16 cellular contexts compared by ENCODE assay signal in the genomic region with DNA sequence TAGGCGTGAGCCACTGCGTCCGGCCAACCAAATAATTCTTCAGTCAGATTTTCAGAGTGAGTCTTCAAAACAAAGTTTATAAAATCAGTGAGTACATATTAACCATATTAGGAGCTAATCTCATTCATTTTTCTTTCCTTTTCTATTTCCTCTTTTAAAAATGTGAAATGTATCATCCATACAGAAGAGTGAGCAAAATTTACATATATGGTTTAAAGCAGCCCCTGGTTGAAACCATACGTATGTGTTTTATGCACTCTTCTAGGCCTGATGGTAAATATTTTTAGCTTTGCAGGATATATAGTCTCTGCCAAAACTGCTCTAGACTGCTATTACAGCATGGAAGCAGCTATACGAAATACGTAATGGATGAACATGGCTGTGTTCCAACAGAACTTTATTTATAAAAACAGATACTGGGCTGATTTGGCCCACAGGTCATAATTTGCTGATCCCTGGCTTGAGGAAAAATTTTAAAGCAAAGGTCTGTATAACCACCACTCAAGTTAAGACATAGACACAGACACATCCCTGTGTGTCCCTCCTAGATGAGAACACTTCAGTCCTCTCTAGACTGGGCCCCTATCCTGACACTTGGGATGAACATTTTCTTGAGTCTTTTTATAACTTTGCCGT. TPM values are rescaled to one million over a fixed set of nuclear protein-coding genes. Genes with fewer than 3 reads are reported as not detected.
A peak's percentile ranks its signal among the peaks of the same experiment; 100 is the strongest.
DNase-seq lines count a peak whose midpoint lies in the region; ATAC-seq and TF ChIP-seq lines count a peak whose summit lies in the region.
"Had no signal": no experiment of that assay in that cellular context is flagged by ENCODE, and none has a peak within 500 bp of the region (broad histone marks: within the 10 kb centered on the region; RNA-seq: fewer than 3 reads in every experiment).

No MANE protein-coding gene starts in this region.

- H2AFZ ChIP-seq in PC-9 (no peak overlapping the region), smooth muscle cell (ENCODE audit: low read depth) (peak overlapping the region; percentile 26)

- H3K27me3 ChIP-seq in PC-9 (ENCODE audit: insufficient read depth, low read depth), result no peaks in the 10 kb centered on the region
- H3K27me3 ChIP-seq in endodermal cell (ENCODE audit: control insufficient read depth, insufficient read depth, low read length, poor library complexity, severe bottlenecking), result no peaks in the 10 kb centered on the region
- H3K27me3 ChIP-seq in smooth muscle cell (ENCODE audit: low read depth), result no peaks in the 10 kb centered on the region
- H3K27me3 ChIP-seq: right lobe of liver, thyroid gland had no signal

- H3K4me2 ChIP-seq in PC-9 (peak overlapping the region; percentile 64), smooth muscle cell (peak overlapping the region; percentile 40)

- TF ChIP-seq CTCF in PC-9 (conservative IDR thresholded peaks at IDR 0.05) (no peak), endodermal cell (conservative IDR thresholded peaks at IDR 0.05) (no peak), smooth muscle cell (IDR thresholded peaks at IDR 0.05; ENCODE audit: borderline replicate concordance, insufficient read depth, poor library complexity, severe bottlenecking) (no peak)

- DNase-seq in DMS 273 (lab: John Stamatoyannopoulos, UW; ENCODE audit: unreplicated experiment), result peak; percentile 38
- DNase-seq in DMS 273 treated with DMSO at 0.1 percent for 48 hours (lab: John Stamatoyannopoulos, UW), result no peak
- DNase-seq in PC-9, result no peak
- no peak for DNase-seq in endodermal cell
- no peak for DNase-seq in smooth muscle cell (lab: John Stamatoyannopoulos, UW; ENCODE audit: unreplicated experiment)
- DNase-seq in NCI-H128 (lab: John Stamatoyannopoulos, UW; ENCODE audit: unreplicated experiment), result no peak
- DNase-seq: activated CD4-positive, alpha-beta memory T cell treated with anti-CD3 and anti-CD28 coated beads for 36 hours; activated T-cell treated with anti-CD3 and anti-CD28 coated beads, Interleukin-2, amount 50 U/mL, for 72 hours; CD4-positive, CD25-positive, alpha-beta regulatory T cell; immature natural killer cell; NCI-H1105 treated with DMSO at 0.1 percent for 48 hours; right lobe of liver; thyroid gland had no signal

- intact Hi-C loops in PC-9 (cut with micrococcal nuclease; ENCODE audit: unreplicated experiment), result loop anchor here (5.0 kb wide), 1 partner anchor 43 kb away; a partner anchor contains a TSS

- no peaks in the 10 kb centered on the region for H3K9me3 Mint-ChIP-seq in endodermal cell
- H3K9me3 Mint-ChIP-seq: activated T-cell treated with anti-CD3 and anti-CD28 coated beads, Interleukin-2, amount 50 U/mL, for 72 hours; CD4-positive, CD25-positive, alpha-beta regulatory T cell; immature natural killer cell had no signal

- CTCF ChIA-PET in PC-9 (lab: Charles Lee), result interaction anchor here (0.7 to 1.3 kb wide), 2 partner anchors 207 to 349 kb away, joined by 5 to 7 read pairs; no protein-coding TSS in a partner anchor

- H3K4me1 ChIP-seq in PC-9 (replicated peaks; ENCODE audit: insufficient read depth) (peaks cover 35% of the 10 kb centered on the region), endodermal cell (ENCODE audit: control insufficient read depth, insufficient read depth, low read length) (peaks cover 5% of the 10 kb centered on the region), smooth muscle cell (ENCODE audit: low read depth) (peaks cover 5% of the 10 kb centered on the region)
- H3K4me1 ChIP-seq: right lobe of liver, thyroid gland had no signal

- H3F3A ChIP-seq in PC-9 (ENCODE audit: insufficient read depth, low read depth) (peaks cover 24% of the 10 kb centered on the region), smooth muscle cell (ENCODE audit: low read depth) (no peaks in the 10 kb centered on the region)

- H3K9ac ChIP-seq in endodermal cell (ENCODE audit: extremely low read depth, low read length, poor library complexity, severe bottlenecking) (no peak overlapping the region), smooth muscle cell (ENCODE audit: low read depth) (peak overlapping the region; percentile 22)

- H3K9me3 ChIP-seq in PC-9 (ENCODE audit: insufficient read depth, low read depth) (no peaks in the 10 kb centered on the region), endodermal cell (ENCODE audit: control insufficient read depth, low read length) (peaks cover 6% of the 10 kb centered on the region), smooth muscle cell (replicated peaks; ENCODE audit: low read depth) (no peaks in the 10 kb centered on the region)
- H3K9me3 ChIP-seq: right lobe of liver, thyroid gland had no signal

- H3K79me2 ChIP-seq in PC-9 (ENCODE audit: low read depth) (no peaks in the 10 kb centered on the region), smooth muscle cell (ENCODE audit: low read depth) (no peaks in the 10 kb centered on the region)

- H3K36me3 ChIP-seq in PC-9 (ENCODE audit: low read depth) (no peaks in the 10 kb centered on the region), endodermal cell (ENCODE audit: control insufficient read depth, insufficient read depth, low read length) (no peaks in the 10 kb centered on the region), smooth muscle cell (ENCODE audit: low read depth) (no peaks in the 10 kb centered on the region)
- H3K36me3 ChIP-seq: right lobe of liver, thyroid gland had no signal

- 95 to 97% methylated on average over 4 to 7 of the region's 7 CpGs for WGBS in endodermal cell (ENCODE audit: insufficient coverage in 1 of 2, insufficient read length in 1 of 2), 2 experiments
- 83% methylated on average over 7 of the region's 7 CpGs for WGBS in smooth muscle cell (ENCODE audit: low lambda C conversion rate)

- H3K27ac Mint-ChIP-seq in endodermal cell, result peak overlapping the region; percentile 42
- H3K27ac Mint-ChIP-seq: activated CD4-positive, alpha-beta memory T cell treated with anti-CD3 and anti-CD28 coated beads for 36 hours; activated T-cell treated with anti-CD3 and anti-CD28 coated beads, Interleukin-2, amount 50 U/mL, for 72 hours; CD4-positive, CD25-positive, alpha-beta regulatory T cell; immature natural killer cell had no signal

- no peaks in the 10 kb centered on the region for H3K36me3 Mint-ChIP-seq in endodermal cell (ENCODE audit: low read depth)
- H3K36me3 Mint-ChIP-seq: activated CD4-positive, alpha-beta memory T cell treated with anti-CD3 and anti-CD28 coated beads for 36 hours; CD4-positive, CD25-positive, alpha-beta regulatory T cell; immature natural killer cell had no signal

- H3K4me1 Mint-ChIP-seq in endodermal cell, result peaks cover 15% of the 10 kb centered on the region
- H3K4me1 Mint-ChIP-seq: immature natural killer cell had no signal

- ATAC-seq in HG02870 (IDR thresholded peaks at IDR 0.05; ENCODE audit: unreplicated experiment), result no peak
- no peak for ATAC-seq in HG02759 (IDR thresholded peaks at IDR 0.05; ENCODE audit: unreplicated experiment)
- ATAC-seq: activated T-cell treated with anti-CD3 and anti-CD28 coated beads, Interleukin-2, amount 50 U/mL, for 72 hours had no signal

- H3K27ac ChIP-seq in PC-9 (peak overlapping the region; percentile 67), endodermal cell (ENCODE audit: low read depth, low read length) (no peak overlapping the region), smooth muscle cell (ENCODE audit: low read depth) (peak overlapping the region; percentile 80)
- H3K27ac ChIP-seq: 22Rv1, right lobe of liver, thyroid gland had no signal

- H3K9me2 ChIP-seq in PC-9 (ENCODE audit: insufficient read depth), result no peaks in the 10 kb centered on the region

- no peaks in the 10 kb centered on the region for H4K20me1 ChIP-seq in PC-9 (ENCODE audit: insufficient read depth)
- H4K20me1 ChIP-seq in smooth muscle cell (ENCODE audit: low read depth), result no peaks in the 10 kb centered on the region

- H3K27me3 Mint-ChIP-seq in endodermal cell (ENCODE audit: insufficient read depth), result peaks cover 4% of the 10 kb centered on the region

- POLR2A ChIA-PET in PC-9 (lab: Charles Lee; ENCODE audit: unreplicated experiment), result interaction anchor here (0.6 to 0.7 kb wide), 4 partner anchors 17 to 836 kb away, joined by 3 to 6 read pairs (median 4); no protein-coding TSS in a partner anchor

- no TSS peak for BruUV-seq in PC-9 (replicated peaks; lab: Mats Ljungman, UMichigan)

- H3K4me3 ChIP-seq in PC-9 (no peak overlapping the region), endodermal cell (ENCODE audit: low read length) (no peak overlapping the region), smooth muscle cell (no peak overlapping the region)
- H3K4me3 ChIP-seq: right lobe of liver, thyroid gland had no signal

- no peak overlapping the region for H3K4me3 Mint-ChIP-seq in endodermal cell
- H3K4me3 Mint-ChIP-seq: activated CD4-positive, alpha-beta memory T cell treated with anti-CD3 and anti-CD28 coated beads for 36 hours; activated T-cell treated with anti-CD3 and anti-CD28 coated beads, Interleukin-2, amount 50 U/mL, for 72 hours; CD4-positive, CD25-positive, alpha-beta regulatory T cell; immature natural killer cell had no signal

RNA-seq across cellular contexts. Expression of a gene that starts 42.5 kb away (rescaled TPM):
- total RNA-seq in PC-9 (2021) (16.7 and 23.4 TPM in 2 replicates), endodermal cell (10 to 100 TPM in 1 of 2 donors, 1 to 10 TPM in 1; 1.7 to 13.5 TPM), smooth muscle cell (1.9 and 6.1 TPM in 2 replicates)
- polyA plus RNA-seq in endodermal cell (2013, experiment 1 of 2), result 0.32 TPM
- 0.37 TPM for polyA plus RNA-seq in endodermal cell (2013, experiment 2 of 2)
- polyA plus RNA-seq in smooth muscle cell, result 1.0 and 1.1 TPM in 2 replicates
- total RNA-seq: activated CD4-positive, alpha-beta memory T cell treated with anti-CD3 and anti-CD28 coated beads for 36 hours; activated T-cell treated with anti-CD3 and anti-CD28 coated beads, Interleukin-2, amount 50 U/mL, for 72 hours; CD4-positive, CD25-positive, alpha-beta regulatory T cell had no signal
